21 cellular contexts compared by ENCODE assay signal in genomic region chr7:104906546-104906945, GRCh38.
A peak's percentile ranks its signal among the peaks of the same experiment; 100 is the strongest.
DNase-seq lines count a peak whose midpoint lies in the region; ATAC-seq, FAIRE-seq and TF ChIP-seq lines count a peak whose summit lies in the region.
"Had no signal": no experiment of that assay in that cellular context is flagged by ENCODE, and none has a peak within 500 bp of the region (broad histone marks: within the 10 kb centered on the region; RNA-seq: fewer than 3 reads in every experiment).

No MANE protein-coding gene starts in this region.

- H3K27ac ChIP-seq in kidney (ENCODE audit: low read depth in 2 of 2, low read length in 2 of 2): no peak overlapping the region
- H3K27ac ChIP-seq in small intestine (ENCODE audit: low read depth in 1 of 2, low read length in 1 of 2): no peak overlapping the region
- H3K27ac ChIP-seq: BLaER1 had no signal

- intact Hi-C loops in kidney (cut with DNase I): no loop called here
- intact Hi-C loops in mucosa of descending colon (cut with DNase I, micrococcal nuclease): no loop called here

- peaks cover 0 to 6% of the 10 kb centered on the region in 2 donors for H3K36me3 ChIP-seq in kidney (ENCODE audit: control insufficient read depth in 1 of 2, insufficient read depth in 2 of 2, low read length in 2 of 2)
- H3K36me3 ChIP-seq in mucosa of descending colon (ENCODE audit: low read depth): no peaks in the 10 kb centered on the region
- no peaks in the 10 kb centered on the region for H3K36me3 ChIP-seq in small intestine (ENCODE audit: control insufficient read depth in 2 of 2, insufficient read depth in 2 of 2, low read length in 2 of 2)
- H3K36me3 ChIP-seq: BE2C, BLaER1 had no signal

- 12 to 59% (median 39%) methylated on average over 5 of the region's 5 CpGs for WGBS in small intestine, 3 donors

- DNase-seq in LoVo (ENCODE audit: low spot score) (peak; percentile 14), kidney (no peak), mucosa of descending colon (no peak), small intestine (peak; percentile 89), NCI-H446 (lab: John Stamatoyannopoulos, UW) (no peak), SKM-1 treated with dmso at 0.1 percent for 144 hours (lab: John Stamatoyannopoulos, UW; ENCODE audit: unreplicated experiment) (no peak)
- DNase-seq in stimulated activated CD4-positive, alpha-beta T cell treated with anti-CD3 and anti-CD28 coated beads, Interleukin-4, amount 100 ng/mL, for 4 hours: no peak
- DNase-seq: 8988T; ACHN; BE2C; C1 segment of cervical spinal cord; CD4-positive, alpha-beta memory T cell; CD4-positive, CD25-positive, alpha-beta regulatory T cell; CD8-positive, alpha-beta memory T cell; COR-L47; DMS79 treated with DMSO at 0.1 percent for 48 hours; GF-D8 had no signal

- H3K27me3 ChIP-seq in small intestine (ENCODE audit: control insufficient read depth in 2 of 2, insufficient read depth in 2 of 2, low read length in 2 of 2): no peaks in the 10 kb centered on the region
- H3K27me3 ChIP-seq: BLaER1 had no signal

- no peak overlapping the region for H3K9ac ChIP-seq in kidney (ENCODE audit: low read length in 2 of 2)
- H3K9ac ChIP-seq: BLaER1 had no signal

- peak; percentile 80 for FAIRE-seq in kidney (lab: Jason Lieb, UNC)
- FAIRE-seq in small intestine (lab: Jason Lieb, UNC): peak; percentile 62
- FAIRE-seq: GM12891, GM18507 had no signal

- no peak for TF ChIP-seq CTCF in kidney (IDR thresholded peaks at IDR 0.05; ENCODE audit: borderline replicate concordance, extremely low read depth, insufficient read depth)
- no peak for TF ChIP-seq CTCF in mucosa of descending colon (IDR thresholded peaks at IDR 0.05)

- H3K9me3 ChIP-seq in kidney (ENCODE audit: control insufficient read depth in 1 of 2, low read length in 2 of 2) (no peaks in the 10 kb centered on the region), mucosa of descending colon (no peaks in the 10 kb centered on the region), small intestine (ENCODE audit: control insufficient read depth, low read depth) (no peaks in the 10 kb centered on the region)
- H3K9me3 ChIP-seq: BE2C, BLaER1 had no signal

- peak overlapping the region in 1 of 2 donors; percentile 24 for H3K4me3 ChIP-seq in kidney (ENCODE audit: low read length in 2 of 2)
- H3K4me3 ChIP-seq in mucosa of descending colon: no peak overlapping the region
- no peak overlapping the region for H3K4me3 ChIP-seq in small intestine (ENCODE audit: low read depth in 1 of 2, low read length in 2 of 2)
- H3K4me3 ChIP-seq: BLaER1 had no signal

- peak; percentile 72 for ATAC-seq in mucosa of descending colon
- ATAC-seq in GM18502 (IDR thresholded peaks at IDR 0.05; ENCODE audit: poor library complexity, unreplicated experiment): no peak

- H3K4me1 ChIP-seq in kidney (ENCODE audit: control insufficient read depth in 1 of 2, insufficient read depth in 1 of 2, low read depth in 1 of 2, low read length in 2 of 2): peaks cover 0 to 11% of the 10 kb centered on the region in 2 donors
- H3K4me1 ChIP-seq in mucosa of descending colon (ENCODE audit: low read depth): no peaks in the 10 kb centered on the region
- no peaks in the 10 kb centered on the region for H3K4me1 ChIP-seq in small intestine (ENCODE audit: control insufficient read depth in 2 of 2, insufficient read depth in 1 of 2, low read depth in 1 of 2, low read length in 1 of 2)
- H3K4me1 ChIP-seq: BE2C, BLaER1 had no signal

Comparison
In these comparisons a context has a peak if more than half of its experiments do, and no peak if none do; other contexts are left out.
1. DNase-seq: peak in LoVo (single experiment) and small intestine (single experiment); none in kidney (single experiment), mucosa of descending colon (0 of 3), stimulated activated CD4-positive, alpha-beta T cell treated with anti-CD3 and anti-CD28 coated beads, Interleukin-4, amount 100 ng/mL, for 4 hours (0 of 2), NCI-H446 (0 of 2) and SKM-1 treated with dmso at 0.1 percent for 144 hours (single experiment).